Comparison of ENCODE assay signal across 13 cellular contexts in genomic region chr2:215427585-215427984, GRCh38.
"Had no signal": no experiment of that assay in that cellular context is flagged by ENCODE, and none has a peak within 500 bp of the region (broad histone marks: within the 10 kb centered on the region; RNA-seq: fewer than 3 reads in every experiment).

No MANE protein-coding gene starts in this region.

- H3K4me1 ChIP-seq: gastrocnemius medialis, prostate gland, testis had no signal

- H3K36me3 ChIP-seq: gastrocnemius medialis, prostate gland had no signal

- H3K4me3 Mint-ChIP-seq: activated naive CD4-positive, alpha-beta T cell treated with anti-CD3 and anti-CD28 coated beads for 36 hours; activated T-helper 17 cell treated with anti-CD3 and anti-CD28 coated beads, Interleukin-2, amount 50 U/mL, for 72 hours; central memory CD8-positive, alpha-beta T cell; naive thymus-derived CD4-positive, alpha-beta T cell; stimulated activated naive CD8-positive, alpha-beta T cell treated with anti-CD3 and anti-CD28 coated beads, Interleukin-15, amount 100 ng/mL, for 72 hours had no signal

- H3K36me3 Mint-ChIP-seq: naive thymus-derived CD4-positive, alpha-beta T cell had no signal

- DNase-seq: activated CD4-positive, alpha-beta T cell treated with anti-CD3 and anti-CD28 coated beads for 48 hours; activated naive CD4-positive, alpha-beta T cell treated with anti-CD3 and anti-CD28 coated beads for 36 hours; dermis blood vessel endothelial cell; gastrocnemius medialis; kidney glomerular epithelial cell; naive thymus-derived CD4-positive, alpha-beta T cell; stimulated activated CD4-positive, alpha-beta T cell treated with anti-CD3 and anti-CD28 coated beads, Interleukin-4, amount 100 ng/mL, for 4 hours; stimulated activated naive CD8-positive, alpha-beta T cell treated with anti-CD3 and anti-CD28 coated beads, Interleukin-15, amount 100 ng/mL, for 72 hours; T-helper 1 cell; testis had no signal

- H3K27ac Mint-ChIP-seq: activated naive CD4-positive, alpha-beta T cell treated with anti-CD3 and anti-CD28 coated beads for 36 hours; activated T-helper 17 cell treated with anti-CD3 and anti-CD28 coated beads, Interleukin-2, amount 50 U/mL, for 72 hours; naive thymus-derived CD4-positive, alpha-beta T cell; stimulated activated naive CD8-positive, alpha-beta T cell treated with anti-CD3 and anti-CD28 coated beads, Interleukin-15, amount 100 ng/mL, for 72 hours had no signal

- H3K9me3 Mint-ChIP-seq: activated naive CD4-positive, alpha-beta T cell treated with anti-CD3 and anti-CD28 coated beads for 36 hours; activated T-helper 17 cell treated with anti-CD3 and anti-CD28 coated beads, Interleukin-2, amount 50 U/mL, for 72 hours; central memory CD8-positive, alpha-beta T cell; stimulated activated naive CD8-positive, alpha-beta T cell treated with anti-CD3 and anti-CD28 coated beads, Interleukin-15, amount 100 ng/mL, for 72 hours had no signal

- H3K4me1 Mint-ChIP-seq: activated T-helper 17 cell treated with anti-CD3 and anti-CD28 coated beads, Interleukin-2, amount 50 U/mL, for 72 hours; central memory CD8-positive, alpha-beta T cell; naive thymus-derived CD4-positive, alpha-beta T cell; stimulated activated naive CD8-positive, alpha-beta T cell treated with anti-CD3 and anti-CD28 coated beads, Interleukin-15, amount 100 ng/mL, for 72 hours had no signal

- H3K27ac ChIP-seq: gastrocnemius medialis, prostate gland, testis had no signal

- H3K9me3 ChIP-seq: gastrocnemius medialis, prostate gland, testis had no signal

- H3K27me3 ChIP-seq: gastrocnemius medialis, testis had no signal

- H3K4me3 ChIP-seq: gastrocnemius medialis, prostate gland, testis had no signal

- ATAC-seq: activated T-helper 17 cell treated with anti-CD3 and anti-CD28 coated beads, Interleukin-2, amount 50 U/mL, for 72 hours; gastrocnemius medialis; naive thymus-derived CD4-positive, alpha-beta T cell; stimulated activated naive CD8-positive, alpha-beta T cell treated with anti-CD3 and anti-CD28 coated beads, Interleukin-15, amount 100 ng/mL, for 72 hours had no signal
